Comparison of ENCODE assay signal across 8 cellular contexts in genomic region chr17:74493381-74493833, GRCh38. TPM values are rescaled to one million over a fixed set of nuclear protein-coding genes. Genes with fewer than 3 reads are reported as not detected.
DNase-seq lines count a peak whose midpoint lies in the region; ATAC-seq, FAIRE-seq and TF ChIP-seq lines count a peak whose summit lies in the region.

No MANE protein-coding gene starts in this region.

- H2AFZ ChIP-seq in neural cell (ENCODE audit: low read depth, low read length), result no peak overlapping the region

- no peaks in the 10 kb centered on the region for H3K4me1 ChIP-seq in tibial artery

- no peaks in the 10 kb centered on the region for H4K20me1 ChIP-seq in neural cell (ENCODE audit: insufficient read depth)

- no peak overlapping the region for H3K4me3 ChIP-seq in neural cell (ENCODE audit: low read length)
- no peak overlapping the region for H3K4me3 ChIP-seq in tibial artery

- H3K79me2 ChIP-seq in neural cell (replicated peaks; ENCODE audit: insufficient read depth, low read length), result no peaks in the 10 kb centered on the region

- FAIRE-seq in HTR-8/SVneo (lab: Jason Lieb, UNC), result peak; percentile 76

- intact Hi-C loops in tibial artery (cut with DNase I; ENCODE audit: low total_unique reads), result loop anchor here (1.0 kb wide), 1 partner anchor 125 kb away; no protein-coding TSS in a partner anchor

- H3K27me3 ChIP-seq in neural cell (ENCODE audit: insufficient read depth, low read depth, low read length), result no peaks in the 10 kb centered on the region
- peaks cover 0 to 17% of the 10 kb centered on the region in 2 donors for H3K27me3 ChIP-seq in tibial artery

- peak; percentile 8 for DNase-seq in DMS79 treated with DMSO at 0.1 percent for 48 hours (lab: John Stamatoyannopoulos, UW)
- peak; percentile 85 for DNase-seq in HTR-8/SVneo (ENCODE audit: insufficient read length, low spot score)
- DNase-seq in RPMI8226, result peak; percentile 74
- peak; percentile 46 to 52 for DNase-seq in activated T-helper 1 cell treated with anti-CD3 and anti-CD28 coated beads, Interleukin-2, amount 50 U/mL, for 16 hours (ENCODE audit: low read depth in 1 of 2, low spot score in 1 of 2)
- peak; percentile 22 for DNase-seq in fibroblast of the conjunctiva (ENCODE audit: low read depth)
- DNase-seq in tibial artery, result peak; percentile 54 to 76

- H3K36me3 ChIP-seq in neural cell (ENCODE audit: insufficient read depth, low read length) (no peaks in the 10 kb centered on the region), tibial artery (no peaks in the 10 kb centered on the region)

- peak; percentile 87 for TF ChIP-seq CTCF in neural cell (IDR thresholded peaks at IDR 0.05; ENCODE audit: poor library complexity, severe bottlenecking)
- peak; percentile 86 to 87 for TF ChIP-seq CTCF in tibial artery (IDR thresholded peaks at IDR 0.05)

- no peaks in the 10 kb centered on the region for H3F3A ChIP-seq in neural cell (ENCODE audit: insufficient read depth, low read length, poor library complexity, severe bottlenecking)

- TF ChIP-seq RAD21 in neural cell (conservative IDR thresholded peaks at IDR 0.05), result peak; percentile 85

- H3K27ac ChIP-seq in neural cell (ENCODE audit: low read length) (no peak overlapping the region), tibial artery (no peak overlapping the region)

- H3K9ac ChIP-seq in neural cell (ENCODE audit: low read length), result no peak overlapping the region

- no peak for ATAC-seq in HG02588 (IDR thresholded peaks at IDR 0.05; ENCODE audit: unreplicated experiment)

- no peak overlapping the region for H3K4me2 ChIP-seq in neural cell (ENCODE audit: low read length)

- H3K9me3 ChIP-seq in neural cell (ENCODE audit: low read length) (no peaks in the 10 kb centered on the region), tibial artery (no peaks in the 10 kb centered on the region)

- no peak for TF ChIP-seq EP300 in neural cell (conservative IDR thresholded peaks at IDR 0.05; ENCODE audit: poor library complexity, severe bottlenecking)

- no peaks in the 10 kb centered on the region for H3K9me2 ChIP-seq in neural cell (ENCODE audit: insufficient read depth, low read length)

TF ChIP-seq in neural cell, 6 proteins besides CTCF, POLR2A, EP300 and RAD21:
- TF ChIP-seq REST (IDR thresholded peaks at IDR 0.05; ENCODE audit: borderline replicate concordance) (no peak), SMC3 (conservative IDR thresholded peaks at IDR 0.05; ENCODE audit: poor library complexity) (peak; percentile 86)

RNA-seq across cellular contexts. Expression of gene CD300A, which starts 27.0 kb away (rescaled TPM):
- polyA plus RNA-seq in neural cell, result 0.35 TPM in 1 of 2 replicates, not detected in the other
- polyA minus RNA-seq in neural cell, result not detected in 2 replicates

RNA-seq across cellular contexts. Expression of gene CD300LB, which starts 37.9 kb away (rescaled TPM):
- polyA plus RNA-seq in neural cell, result not detected in 2 replicates
- polyA minus RNA-seq in neural cell, result not detected in 2 replicates

RNA-seq across cellular contexts. Expression of gene CD300C, which starts 52.5 kb away (rescaled TPM):
- polyA plus RNA-seq in neural cell, result 0.20 TPM in 1 of 2 replicates, not detected in the other
- polyA minus RNA-seq in neural cell, result not detected in 2 replicates

Comparison
In these comparisons a context has a peak if more than half of its experiments do, and no peak if none do; other contexts are left out.
1. DNase-seq: peak in every context shown above with its lines; median percentile 85 in HTR-8/SVneo; 74 in RPMI8226; 65 in tibial artery; 49 in activated T-helper 1 cell treated with anti-CD3 and anti-CD28 coated beads, Interleukin-2, amount 50 U/mL, for 16 hours; 22 in fibroblast of the conjunctiva; 8 in DMS79 treated with DMSO at 0.1 percent for 48 hours.